In the genomic region with DNA sequence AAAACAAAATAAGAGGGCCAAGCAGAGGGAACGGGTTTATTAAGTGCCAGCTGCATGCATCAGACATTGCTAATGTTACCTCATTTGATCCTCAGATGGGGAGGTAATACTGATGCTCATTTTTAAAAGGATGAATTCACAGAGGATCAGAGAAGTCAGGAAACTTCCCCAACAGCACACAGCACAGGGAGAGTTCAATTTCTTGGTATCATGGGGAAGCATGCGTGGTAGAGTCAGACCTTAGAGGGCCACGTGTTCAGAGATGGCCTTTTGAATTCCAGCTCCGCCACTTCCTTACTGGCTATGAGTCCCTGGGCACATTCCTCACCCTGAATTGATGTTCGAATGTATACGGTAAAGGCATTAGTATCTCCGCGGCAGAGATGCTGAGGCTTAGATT, we compare ENCODE assay signal across 3 cellular contexts.
TF ChIP-seq lines count a peak whose summit lies in the region.

No MANE protein-coding gene starts in this region.

TF ChIP-seq in HEK293, 187 proteins besides CTCF, POLR2A, EP300 and RAD21:
- TF ChIP-seq ZNF544 (tag by site-specific recombination; IDR thresholded peaks at IDR 0.05) (no peak), ZNF768 (tag by site-specific recombination; IDR thresholded peaks at IDR 0.05) (peak; percentile 63; the same call in 1 of the 2 replicates)

TF ChIP-seq in IMR-90, 13 proteins besides CTCF, POLR2A, EP300 and RAD21:
- no peak for TF ChIP-seq FOS (IDR thresholded peaks at IDR 0.05; ENCODE audit: low read depth, low read length)
- TF ChIP-seq MXI1 (IDR thresholded peaks at IDR 0.05; ENCODE audit: borderline replicate concordance, low read depth, low read length): no peak
- no peak for TF ChIP-seq CHD1 (IDR thresholded peaks at IDR 0.05; ENCODE audit: low read depth, low read length)
- TF ChIP-seq SMC3 (IDR thresholded peaks at IDR 0.05; ENCODE audit: low read depth, low read length): no peak
- no peak for TF ChIP-seq RCOR1 (IDR thresholded peaks at IDR 0.05; ENCODE audit: insufficient replicate concordance, low read length)
- TF ChIP-seq BHLHE40 (IDR thresholded peaks at IDR 0.05; ENCODE audit: low read depth, low read length): no peak
- TF ChIP-seq CEBPB (IDR thresholded peaks at IDR 0.05; ENCODE audit: low read depth, low read length): no peak
- TF ChIP-seq MAZ (IDR thresholded peaks at IDR 0.05; ENCODE audit: borderline replicate concordance, low read depth, low read length): no peak
- TF ChIP-seq, protein P1, sequence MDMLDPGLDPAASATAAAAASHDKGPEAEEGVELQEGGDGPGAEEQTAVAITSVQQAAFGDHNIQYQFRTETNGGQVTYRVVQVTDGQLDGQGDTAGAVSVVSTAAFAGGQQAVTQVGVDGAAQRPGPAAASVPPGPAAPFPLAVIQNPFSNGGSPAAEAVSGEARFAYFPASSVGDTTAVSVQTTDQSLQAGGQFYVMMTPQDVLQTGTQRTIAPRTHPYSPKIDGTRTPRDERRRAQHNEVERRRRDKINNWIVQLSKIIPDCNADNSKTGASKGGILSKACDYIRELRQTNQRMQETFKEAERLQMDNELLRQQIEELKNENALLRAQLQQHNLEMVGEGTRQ (IDR thresholded peaks at IDR 0.05; ENCODE audit: low read depth, low read length): no peak
- TF ChIP-seq RFX5 (IDR thresholded peaks at IDR 0.05; ENCODE audit: low read depth, low read length): no peak
- TF ChIP-seq MAFK (IDR thresholded peaks at IDR 0.05; ENCODE audit: low read depth, low read length): no peak
- TF ChIP-seq NFE2L2 (IDR thresholded peaks at IDR 0.05; ENCODE audit: low read depth, low read length): no peak
- TF ChIP-seq ELK1 (IDR thresholded peaks at IDR 0.05; ENCODE audit: borderline replicate concordance, low read depth, low read length): no peak

TF ChIP-seq in H1, 55 proteins besides CTCF, POLR2A, EP300 and RAD21:
- no peak for TF ChIP-seq MAFK (IDR thresholded peaks at IDR 0.05; ENCODE audit: low read depth, low read length)
- TF ChIP-seq BRCA1 (IDR thresholded peaks at IDR 0.05; ENCODE audit: low read depth, low read length): no peak
- TF ChIP-seq SUZ12 (IDR thresholded peaks at IDR 0.05; ENCODE audit: low read length): no peak
- no peak for TF ChIP-seq TEAD4 (IDR thresholded peaks at IDR 0.05; ENCODE audit: low read depth, low read length)
- no peak for TF ChIP-seq CEBPB (IDR thresholded peaks at IDR 0.05; ENCODE audit: low read depth, low read length)
- TF ChIP-seq TAF7 (optimal IDR thresholded peaks at IDR 0.05; ENCODE audit: borderline replicate concordance, low read depth, low read length): no peak
- TF ChIP-seq ZNF274 (IDR thresholded peaks at IDR 0.05; ENCODE audit: borderline replicate concordance, extremely low read depth, low read length): no peak
TF ChIP-seq in H1: peak in this region for 0.
